ENCODE assay signal across 8 cellular contexts in the genomic region with DNA sequence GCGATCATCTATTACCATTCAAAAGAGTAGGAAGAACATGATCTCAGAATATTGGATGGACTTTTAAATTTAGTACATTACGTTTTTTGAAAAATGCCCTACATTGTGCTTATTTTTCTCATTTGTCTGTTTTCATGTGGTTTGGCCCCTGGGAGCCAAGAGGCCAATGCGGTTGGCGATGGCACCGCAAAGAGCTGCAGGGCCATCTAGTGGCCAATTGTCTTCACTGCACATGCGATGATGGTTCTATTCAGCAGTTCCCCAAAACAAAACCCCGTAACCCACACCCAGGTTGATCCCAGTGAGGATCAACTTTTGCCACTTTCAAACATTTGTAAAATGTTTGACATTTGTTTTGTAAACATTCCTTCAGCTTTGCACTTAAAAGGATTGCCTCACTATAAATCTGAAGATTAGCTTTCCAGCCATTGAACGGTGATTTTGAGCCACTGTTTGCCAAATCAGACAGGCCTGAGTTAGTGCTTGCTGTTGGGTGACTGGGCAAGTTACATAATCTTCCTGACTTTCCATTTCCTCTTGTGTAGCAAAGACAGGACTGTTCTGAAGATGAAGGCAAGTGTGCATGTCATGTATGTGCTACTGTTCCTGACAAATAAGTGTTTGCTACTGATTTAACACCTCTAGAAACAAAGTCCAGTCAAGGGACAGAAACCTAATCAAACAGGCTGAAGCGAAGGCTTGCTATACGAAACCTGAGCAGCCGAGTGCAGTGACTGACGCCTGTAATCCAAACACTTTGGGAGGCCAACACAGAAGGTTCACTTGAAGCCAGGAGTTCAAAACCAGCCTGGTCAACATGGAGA. TPM values are rescaled to one million over a fixed set of nuclear protein-coding genes. Genes with fewer than 3 reads are reported as not detected.
DNase-seq lines count a peak whose midpoint lies in the region; ATAC-seq lines count a peak whose summit lies in the region.

No MANE protein-coding gene starts in this region.

- in situ Hi-C loops in HAP-1 (cut with MboI; ENCODE audit: low sequenced_read_pairs), result loop anchor here (5.0 to 25.0 kb wide), 2 partner anchors 227 to 817 kb away; no protein-coding TSS in a partner anchor

- no peaks in the 10 kb centered on the region for H3K4me1 ChIP-seq in HAP-1

- H3K36me3 ChIP-seq in HAP-1 (replicated peaks), result no peaks in the 10 kb centered on the region

- H3K27me3 ChIP-seq in HAP-1 (ENCODE audit: low read depth), result no peaks in the 10 kb centered on the region

- no peak overlapping the region for H3K4me3 ChIP-seq in HAP-1

- no peak for ATAC-seq in GM21529 (IDR thresholded peaks at IDR 0.05; ENCODE audit: unreplicated experiment)

- DNase-seq in C1 segment of cervical spinal cord (lab: John Stamatoyannopoulos, UW), result peak in 12 of 14 donors; percentile 8 to 56 (median 33)
- peak; percentile 61 to 84 for DNase-seq in HAP-1 (ENCODE audit: low spot score in 2 of 2)
- DNase-seq in NOMO-1 treated with DMSO at 0.1 percent for 48 hours (lab: John Stamatoyannopoulos, UW; ENCODE audit: unreplicated experiment), result peak; percentile 75
- peak; percentile 29 for DNase-seq in activated CD8-positive, alpha-beta memory T cell treated with anti-CD3 and anti-CD28 coated beads, Interleukin-2, amount 50 U/mL, for 24 hours (ENCODE audit: extremely low read depth)
- DNase-seq in epidermal melanocyte (ENCODE audit: insufficient read length, low spot score), result peak; percentile 50
- peak; percentile 84 for DNase-seq in mucosa of gallbladder (ENCODE audit: low spot score)
- DNase-seq in stimulated activated CD8-positive, alpha-beta memory T cell treated with anti-CD3 and anti-CD28 coated beads, Interleukin-2, amount 100 ng/mL, for 1 hour (ENCODE audit: low read depth in 2 of 2), result peak; percentile 50 to 53

- H3K9me3 ChIP-seq in HAP-1, result no peaks in the 10 kb centered on the region

RNA-seq across cellular contexts. Expression of a gene that starts 29.2 kb away (rescaled TPM):
- 220 TPM for total RNA-seq in mucosa of gallbladder

RNA-seq across cellular contexts. Expression of a gene that starts 53.8 kb away (rescaled TPM):
- total RNA-seq in mucosa of gallbladder, result 13.6 TPM

RNA-seq across cellular contexts. Expression of a gene that starts 57.1 kb away (rescaled TPM):
- 26.2 TPM for total RNA-seq in mucosa of gallbladder

Comparison
In these comparisons a context has a peak if more than half of its experiments do, and no peak if none do; other contexts are left out.
1. DNase-seq: peak in every context shown above with its lines; median percentile 84 in mucosa of gallbladder; 75 in NOMO-1 treated with DMSO at 0.1 percent for 48 hours; 72 in HAP-1; 52 in stimulated activated CD8-positive, alpha-beta memory T cell treated with anti-CD3 and anti-CD28 coated beads, Interleukin-2, amount 100 ng/mL, for 1 hour; 50 in epidermal melanocyte; 33 in C1 segment of cervical spinal cord; 29 in activated CD8-positive, alpha-beta memory T cell treated with anti-CD3 and anti-CD28 coated beads, Interleukin-2, amount 50 U/mL, for 24 hours.